In the genomic region with DNA sequence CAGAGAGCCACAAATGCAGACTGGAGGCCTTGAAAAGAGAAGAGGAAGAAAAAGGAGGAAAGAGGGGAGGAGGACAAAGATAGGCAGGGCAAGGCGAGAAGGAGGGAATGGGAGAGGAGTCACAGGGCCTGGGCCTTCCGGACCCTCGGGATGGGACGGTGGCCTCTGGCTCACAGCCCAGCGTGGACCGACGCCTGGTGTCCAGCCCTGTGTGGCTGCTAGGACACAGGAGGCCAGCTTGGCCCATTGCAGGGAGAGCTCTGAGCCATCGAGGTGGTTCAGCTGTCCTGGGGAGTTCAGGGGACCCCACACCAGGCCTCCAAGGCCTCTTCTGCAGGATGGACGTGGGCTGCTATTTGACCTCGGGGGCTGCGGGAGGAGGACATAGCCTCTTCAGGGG, we compare ENCODE assay signal across 26 cellular contexts. TPM values are rescaled to one million over a fixed set of nuclear protein-coding genes. Genes with fewer than 3 reads are reported as not detected.
A peak's percentile ranks its signal among the peaks of the same experiment; 100 is the strongest.
DNase-seq lines count a peak whose midpoint lies in the region; ATAC-seq, FAIRE-seq and TF ChIP-seq lines count a peak whose summit lies in the region.
"Had no signal": no experiment of that assay in that cellular context is flagged by ENCODE, and none has a peak within 500 bp of the region (broad histone marks: within the 10 kb centered on the region; RNA-seq: fewer than 3 reads in every experiment).

No MANE protein-coding gene starts in this region.

- POLR2A ChIA-PET in HepG2 (lab: Yijun Ruan, JAX) (interaction anchor here (1.1 to 1.4 kb wide), 2 partner anchors 9 to 34 kb away, joined by 3 read pairs; partner anchors contain the start of gene MYO7A), PC-3 (lab: Charles Lee; ENCODE audit: unreplicated experiment) (no interaction called here)

- DNase-seq in GM23338 (ENCODE audit: low spot score) = no peak
- DNase-seq in HepG2 (ENCODE audit: low spot score) = no peak
- DNase-seq in neural crest cell (ENCODE audit: low read depth, low spot score) = no peak
- no peak for DNase-seq in stomach
- DNase-seq in PC-3 = no peak
- DNase-seq: CD4-positive, alpha-beta T cell; CD8-positive, alpha-beta memory T cell; DMS53; DMS79 treated with DMSO at 0.1 percent for 48 hours; GF-D8; GOT3; H7; HCEC 1CT had no signal

- in situ Hi-C loops in HepG2 (cut with HindIII; ENCODE audit: extremely low pct_ligation_motif_present, low pct_unique_long_range_greater_than_20kb) = no loop called here

- H3K9me3 Mint-ChIP-seq in GM23338 = no peaks in the 10 kb centered on the region
- H3K9me3 Mint-ChIP-seq in activated T-helper 17 cell treated with anti-CD3 and anti-CD28 coated beads, Interleukin-2, amount 50 U/mL, for 72 hours = no peaks in the 10 kb centered on the region
- no peaks in the 10 kb centered on the region for H3K9me3 Mint-ChIP-seq in neural crest cell
- H3K9me3 Mint-ChIP-seq: CD4-positive, alpha-beta T cell; CD8-positive, alpha-beta memory T cell had no signal

- no peak overlapping the region for H3K27ac Mint-ChIP-seq in GM23338
- H3K27ac Mint-ChIP-seq in activated T-helper 17 cell treated with anti-CD3 and anti-CD28 coated beads, Interleukin-2, amount 50 U/mL, for 72 hours = peak overlapping the region; percentile 67
- H3K27ac Mint-ChIP-seq in neural crest cell (ENCODE audit: unreplicated experiment) = peak overlapping the region; percentile 37
- H3K27ac Mint-ChIP-seq: CD14-positive monocyte; CD4-positive, alpha-beta T cell; CD8-positive, alpha-beta memory T cell had no signal

- H3K4me3 Mint-ChIP-seq in GM23338 (no peak overlapping the region), neural crest cell (no peak overlapping the region)
- H3K4me3 Mint-ChIP-seq in activated T-helper 17 cell treated with anti-CD3 and anti-CD28 coated beads, Interleukin-2, amount 50 U/mL, for 72 hours = no peak overlapping the region
- H3K4me3 Mint-ChIP-seq: CD4-positive, alpha-beta T cell; CD8-positive, alpha-beta memory T cell had no signal

- H3K4me1 ChIP-seq in GM23338 (ENCODE audit: insufficient read depth) (peaks cover 3% of the 10 kb centered on the region; the same call in 1 of the 2 replicates), HepG2 (ENCODE audit: insufficient read depth, low read length) (peaks cover 46% of the 10 kb centered on the region), stomach (peaks cover 5 to 23% (median 10%) of the 10 kb centered on the region in 4 donors), PC-3 (ENCODE audit: insufficient read depth, low read length) (peaks cover 11% of the 10 kb centered on the region)

- H3K27me3 ChIP-seq in GM23338 (ENCODE audit: insufficient read depth) = no peaks in the 10 kb centered on the region
- H3K27me3 ChIP-seq in HepG2 (ENCODE audit: control insufficient read depth in 1 of 2, insufficient read depth in 2 of 2, low read length in 2 of 2) = no peaks in the 10 kb centered on the region
- H3K27me3 ChIP-seq in stomach = peaks cover 0 to 26% (median 7%) of the 10 kb centered on the region in 3 donors
- no peaks in the 10 kb centered on the region for H3K27me3 ChIP-seq in PC-3 (ENCODE audit: low read length)

- H3K4me3 ChIP-seq in GM23338 (no peak overlapping the region; the same call in 1 of the 2 replicates), HepG2 (replicated peaks in 1 of 3; ENCODE audit: insufficient read depth in 1 of 3, low read depth in 2 of 3, low read length in 3 of 3) (no peak overlapping the region), stomach (no peak overlapping the region), PC-3 (ENCODE audit: low read length) (no peak overlapping the region)

- no peak for FAIRE-seq in HepG2 (lab: Jason Lieb, UNC)
- FAIRE-seq: D721Med, GM12891, GM18507, GM19239 had no signal

- 86% methylated on average over 9 of the region's 11 CpGs for WGBS in HepG2 (ENCODE audit: low lambda C conversion rate)
- 74 to 86% (median 83%) methylated on average over 11 of the region's 11 CpGs for WGBS in stomach, 5 donors

- TF ChIP-seq POLR2A in HepG2 (IDR thresholded peaks at IDR 0.05; ENCODE audit: insufficient read depth in 1 of 2, low read depth in 2 of 2, low read length in 2 of 2) (no peak), stomach (IDR thresholded peaks at IDR 0.05) (no peak)

- H3K9me2 ChIP-seq in GM23338 (ENCODE audit: insufficient read depth) (no peaks in the 10 kb centered on the region), PC-3 (replicated peaks; ENCODE audit: low read length) (no peaks in the 10 kb centered on the region)

- H2AFZ ChIP-seq in GM23338 (no peak overlapping the region), HepG2 (ENCODE audit: low read length) (no peak overlapping the region), PC-3 (ENCODE audit: low read length) (no peak overlapping the region)

- H3F3A ChIP-seq in GM23338 (replicated peaks; ENCODE audit: low read depth) (no peaks in the 10 kb centered on the region), PC-3 (ENCODE audit: low read length, unreplicated experiment) (no peaks in the 10 kb centered on the region)

- H3K36me3 ChIP-seq in GM23338 (ENCODE audit: insufficient read depth) = no peaks in the 10 kb centered on the region
- H3K36me3 ChIP-seq in HepG2 (replicated peaks in 1 of 2; ENCODE audit: control insufficient read depth in 1 of 2, insufficient read depth in 2 of 2, low read length in 2 of 2) = no peaks in the 10 kb centered on the region
- no peaks in the 10 kb centered on the region for H3K36me3 ChIP-seq in stomach
- H3K36me3 ChIP-seq in PC-3 (ENCODE audit: low read depth, low read length) = no peaks in the 10 kb centered on the region

- TF ChIP-seq CTCF in GM23338 (conservative IDR thresholded peaks at IDR 0.05; ENCODE audit: low read depth in 2 of 2) (no peak), HepG2 (CRISPR knock-in tag; IDR thresholded peaks at IDR 0.05) (no peak), neural crest cell (conservative IDR thresholded peaks at IDR 0.05) (no peak), stomach (IDR thresholded peaks at IDR 0.05) (no peak), PC-3 (conservative IDR thresholded peaks at IDR 0.05; ENCODE audit: low read depth, low read length) (no peak)

- H3K36me3 Mint-ChIP-seq in GM23338 (ENCODE audit: low read depth) (no peaks in the 10 kb centered on the region), neural crest cell (ENCODE audit: low read depth) (no peaks in the 10 kb centered on the region)
- H3K36me3 Mint-ChIP-seq in activated T-helper 17 cell treated with anti-CD3 and anti-CD28 coated beads, Interleukin-2, amount 50 U/mL, for 72 hours (ENCODE audit: low read depth) = no peaks in the 10 kb centered on the region
- H3K36me3 Mint-ChIP-seq: CD14-positive monocyte; CD8-positive, alpha-beta memory T cell had no signal

- H3K4me1 Mint-ChIP-seq in GM23338 (peaks cover 12% of the 10 kb centered on the region), neural crest cell (peaks cover 6% of the 10 kb centered on the region)
- peaks cover 20% of the 10 kb centered on the region for H3K4me1 Mint-ChIP-seq in activated T-helper 17 cell treated with anti-CD3 and anti-CD28 coated beads, Interleukin-2, amount 50 U/mL, for 72 hours
- H3K4me1 Mint-ChIP-seq: CD14-positive monocyte had no signal

- no peaks in the 10 kb centered on the region for H4K20me1 ChIP-seq in GM23338 (replicated peaks; ENCODE audit: insufficient read depth)
- no peaks in the 10 kb centered on the region for H4K20me1 ChIP-seq in HepG2 (ENCODE audit: insufficient read depth, low read length)
- H4K20me1 ChIP-seq in PC-3 (ENCODE audit: low read length) = no peaks in the 10 kb centered on the region

- no peak for ATAC-seq in GM23338
- ATAC-seq in activated T-helper 17 cell treated with anti-CD3 and anti-CD28 coated beads, Interleukin-2, amount 50 U/mL, for 72 hours (replicated peaks) = no peak
- no peak; the same call in 2 of the 3 replicates for ATAC-seq in HepG2
- no peak for ATAC-seq in HG02678 (IDR thresholded peaks at IDR 0.05; ENCODE audit: unreplicated experiment)
- no peak for ATAC-seq in PC-3
- no peak for ATAC-seq in GM21786 (IDR thresholded peaks at IDR 0.05; ENCODE audit: unreplicated experiment)

- BruUV-seq in HepG2 (replicated peaks; lab: Mats Ljungman, UMichigan) (no TSS peak), PC-3 (replicated peaks; lab: Mats Ljungman, UMichigan) (no TSS peak)

- TF ChIP-seq EP300 in HepG2 (IDR thresholded peaks at IDR 0.05; ENCODE audit: low read depth in 2 of 2, low read length in 2 of 2) (no peak), HepG2 (CRISPR knock-in tag; IDR thresholded peaks at IDR 0.05; ENCODE audit: borderline replicate concordance) (no peak), stomach (IDR thresholded peaks at IDR 0.05) (no peak)

- H3K9ac ChIP-seq in HepG2 (ENCODE audit: insufficient read depth, low read depth, low read length) = no peak overlapping the region
- H3K9ac ChIP-seq in PC-3 (ENCODE audit: low read length) = no peak overlapping the region

- no peak for TF ChIP-seq RAD21 in HepG2 (CRISPR knock-in tag; IDR thresholded peaks at IDR 0.05)

- H3K9me3 ChIP-seq in HepG2 (ENCODE audit: low read length) (no peaks in the 10 kb centered on the region), stomach (no peaks in the 10 kb centered on the region), PC-3 (ENCODE audit: low read length) (no peaks in the 10 kb centered on the region)

- intact Hi-C loops in HepG2 (cut with micrococcal nuclease; ENCODE audit: unreplicated experiment) = no loop called here
- intact Hi-C loops in stomach (cut with DNase I; ENCODE audit: low total_unique reads) = no loop called here
- intact Hi-C loops in PC-3 (cut with micrococcal nuclease) = no loop called here

- H3K27me3 Mint-ChIP-seq in GM23338 (ENCODE audit: insufficient read depth, low read depth, poor library complexity) (no peaks in the 10 kb centered on the region), neural crest cell (ENCODE audit: low read depth) (no peaks in the 10 kb centered on the region)
- peaks cover 12% of the 10 kb centered on the region for H3K27me3 Mint-ChIP-seq in activated T-helper 17 cell treated with anti-CD3 and anti-CD28 coated beads, Interleukin-2, amount 50 U/mL, for 72 hours

- H3K79me2 ChIP-seq in GM23338 (replicated peaks; ENCODE audit: insufficient read depth) = no peaks in the 10 kb centered on the region
- H3K79me2 ChIP-seq in HepG2 (ENCODE audit: insufficient read depth, low read length) = no peaks in the 10 kb centered on the region
- no peaks in the 10 kb centered on the region for H3K79me2 ChIP-seq in PC-3 (ENCODE audit: low read length)

- CTCF ChIA-PET in HepG2 (lab: Yijun Ruan, JAX; ENCODE audit: low intra/inter-chr PET ratio, low total read pairs) = no interaction called here
- CTCF ChIA-PET in PC-3 (lab: Charles Lee) = no interaction called here

- H3K27ac ChIP-seq in GM23338 (ENCODE audit: low read depth) = no peak overlapping the region
- H3K27ac ChIP-seq in HepG2 (ENCODE audit: extremely low read length, insufficient read depth, low read length) = peak overlapping the region; percentile 41
- H3K27ac ChIP-seq in stomach = no peak overlapping the region
- H3K27ac ChIP-seq in PC-3 (ENCODE audit: low read length) = no peak overlapping the region

- peak overlapping the region; percentile 38; the same call in 1 of the 2 replicates for H3K4me2 ChIP-seq in GM23338
- no peak overlapping the region for H3K4me2 ChIP-seq in HepG2 (ENCODE audit: low read depth, low read length)
- H3K4me2 ChIP-seq in PC-3 (ENCODE audit: low read length) = no peak overlapping the region

RNA-seq across cellular contexts. Expression of gene MYO7A, which starts 9.4 kb away (rescaled TPM):
- total RNA-seq in GM23338 (2014; rRNA removed; shearing (Covaris generic)) = 2.3 and 5.4 TPM in 2 replicates
- polyA plus RNA-seq in GM23338 (2016; fragmentation: Nextera tagmentation; extraction: Ambion mirVana) = 1.7 and 1.8 TPM in 2 replicates
- total RNA-seq in activated T-helper 17 cell treated with anti-CD3 and anti-CD28 coated beads, Interleukin-2, amount 50 U/mL, for 72 hours = 1 to 10 TPM in 1 of 2 donors, under 1 TPM in 1; 0.95 to 4.0 TPM
- total RNA-seq in HepG2 (2016; rRNA removed; fragmentation: Illumina TruSeq; extraction: Trizol) = 3.6 and 7.5 TPM in 2 replicates
- 2.3 and 3.1 TPM in 2 replicates for total RNA-seq in HepG2 (2016; cell fraction: cytosol; rRNA removed; fragmentation: Illumina TruSeq; extraction: Trizol; ENCODE audit: low read depth)
- 3.4 and 8.0 TPM in 2 replicates for total RNA-seq in HepG2 (2016; cell fraction: insoluble cytoplasmic fraction; rRNA removed; fragmentation: Illumina TruSeq; extraction: Trizol)
- total RNA-seq in HepG2 (2016; cell fraction: membrane; rRNA removed; fragmentation: Illumina TruSeq; extraction: Trizol) = 1.8 and 1.9 TPM in 2 replicates
- total RNA-seq in HepG2 (2016; cell fraction: nucleus; rRNA removed; fragmentation: Illumina TruSeq; extraction: Trizol) = 10.5 and 15.0 TPM in 2 replicates
- polyA plus RNA-seq in HepG2 (2011; rRNA removed) = 8.1 and 10.0 TPM in 2 replicates
- polyA plus RNA-seq in HepG2 (2011; cell fraction: cytosol; rRNA removed) = 3.1 and 3.5 TPM in 2 replicates
- polyA plus RNA-seq in HepG2 (2011; cell fraction: nucleus; rRNA removed) = 71.3 and 112 TPM in 2 replicates
- 5.5 and 8.4 TPM in 2 replicates for polyA plus RNA-seq in HepG2 (2012)
- polyA plus RNA-seq in HepG2 (2016; cell fraction: cytosol; fragmentation: Illumina TruSeq; extraction: Trizol; ENCODE audit: low read depth) = 0.23 and 0.45 TPM in 2 replicates
- polyA plus RNA-seq in HepG2 (2016; cell fraction: insoluble cytoplasmic fraction; fragmentation: Illumina TruSeq; extraction: Trizol; ENCODE audit: low read depth) = 3.0 and 3.3 TPM in 2 replicates
- polyA plus RNA-seq in HepG2 (2016; cell fraction: membrane; fragmentation: Illumina TruSeq; extraction: Trizol; ENCODE audit: low read depth) = 0.84 and 0.94 TPM in 2 replicates
- polyA plus RNA-seq in HepG2 (2016; cell fraction: nucleus; fragmentation: Illumina TruSeq; extraction: Trizol; ENCODE audit: insufficient read depth, low read depth) = 37.9 and 40.7 TPM in 2 replicates
- polyA minus RNA-seq in HepG2 (2011; rRNA and poly(A)+ RNA removed; ENCODE audit: low replicate concordance) = 0.16 and 9.9 TPM in 2 replicates
- 3.9 and 4.2 TPM in 2 replicates for polyA minus RNA-seq in HepG2 (2011; cell fraction: cytosol; rRNA and poly(A)+ RNA removed)
- 17.3 and 17.4 TPM in 2 replicates for polyA minus RNA-seq in HepG2 (2011; cell fraction: nucleus; rRNA and poly(A)+ RNA removed)
- total RNA-seq in neural crest cell = 2.1 and 2.5 TPM in 2 replicates
- 10 to 100 TPM in 1 of 5 donors, 1 to 10 TPM in 4; 2.6 to 29.2 (median 4.8) TPM for total RNA-seq in stomach
- polyA plus RNA-seq in stomach = 1 to 10 TPM; 1.4 to 4.0 (median 2.3) TPM
- total RNA-seq in PC-3 (2014; rRNA removed) = 0.66 and 1.2 TPM in 2 replicates
- total RNA-seq: A172, A673 had no signal

RNA-seq across cellular contexts. Expression of gene OMP, which starts 34.8 kb away (rescaled TPM):
- total RNA-seq in GM23338 (2014; rRNA removed; shearing (Covaris generic)) = 1.0 TPM in 1 of 2 replicates, not detected in the other
- polyA plus RNA-seq in GM23338 (2016; fragmentation: Nextera tagmentation; extraction: Ambion mirVana) (not detected in 2 replicates), HepG2 (2011; rRNA removed) (not detected in 2 replicates), stomach (1 to 10 TPM in 1 of 3 donors, not detected in 2; 1.1 TPM)
- total RNA-seq in activated T-helper 17 cell treated with anti-CD3 and anti-CD28 coated beads, Interleukin-2, amount 50 U/mL, for 72 hours = not detected
- total RNA-seq in HepG2 (2016; rRNA removed; fragmentation: Illumina TruSeq; extraction: Trizol) (not detected in 2 replicates), neural crest cell (1.4 TPM in 1 of 2 replicates, not detected in the other), stomach (10 to 100 TPM in 3 of 5 donors, 1 to 10 TPM in 1, not detected in 1; 2.6 to 63.7 (median 28.3) TPM), PC-3 (2014; rRNA removed) (not detected in 2 replicates)
- not detected in 2 replicates for total RNA-seq in HepG2 (2016; cell fraction: cytosol; rRNA removed; fragmentation: Illumina TruSeq; extraction: Trizol; ENCODE audit: low read depth)
- total RNA-seq in HepG2 (2016; cell fraction: insoluble cytoplasmic fraction; rRNA removed; fragmentation: Illumina TruSeq; extraction: Trizol) = not detected in 2 replicates
- not detected in 2 replicates for total RNA-seq in HepG2 (2016; cell fraction: membrane; rRNA removed; fragmentation: Illumina TruSeq; extraction: Trizol)
- not detected in 2 replicates for total RNA-seq in HepG2 (2016; cell fraction: nucleus; rRNA removed; fragmentation: Illumina TruSeq; extraction: Trizol)
- polyA plus RNA-seq in HepG2 (2011; cell fraction: cytosol; rRNA removed) = not detected in 2 replicates
- 1.9 TPM in 1 of 2 replicates, not detected in the other for polyA plus RNA-seq in HepG2 (2011; cell fraction: nucleus; rRNA removed)
- polyA plus RNA-seq in HepG2 (2012) = not detected in 2 replicates
- polyA plus RNA-seq in HepG2 (2016; cell fraction: cytosol; fragmentation: Illumina TruSeq; extraction: Trizol; ENCODE audit: low read depth) = not detected in 2 replicates
- not detected in 2 replicates for polyA plus RNA-seq in HepG2 (2016; cell fraction: insoluble cytoplasmic fraction; fragmentation: Illumina TruSeq; extraction: Trizol; ENCODE audit: low read depth)
- not detected in 2 replicates for polyA plus RNA-seq in HepG2 (2016; cell fraction: membrane; fragmentation: Illumina TruSeq; extraction: Trizol; ENCODE audit: low read depth)
- not detected in 2 replicates for polyA plus RNA-seq in HepG2 (2016; cell fraction: nucleus; fragmentation: Illumina TruSeq; extraction: Trizol; ENCODE audit: insufficient read depth, low read depth)
- not detected in 2 replicates for polyA minus RNA-seq in HepG2 (2011; rRNA and poly(A)+ RNA removed; ENCODE audit: low replicate concordance)
- polyA minus RNA-seq in HepG2 (2011; cell fraction: cytosol; rRNA and poly(A)+ RNA removed) = not detected in 2 replicates
- not detected in 2 replicates for polyA minus RNA-seq in HepG2 (2011; cell fraction: nucleus; rRNA and poly(A)+ RNA removed)
- total RNA-seq: A172; A673; CD4-positive, alpha-beta T cell; CD8-positive, alpha-beta memory T cell; Daoy; G401; H7 had no signal
- polyA plus RNA-seq: BJ; CD14-positive monocyte; CD8-positive, alpha-beta memory T cell had no signal
